In genomic region chr4:122329876-122330595, GRCh38 we compare ENCODE assay signal across 1 cellular context.
TF ChIP-seq lines count a peak whose summit lies in the region.

No MANE protein-coding gene starts in this region.

TF ChIP-seq in K562, 482 proteins besides CTCF, POLR2A, EP300 and RAD21 (continued from another document):
- TF ChIP-seq, protein P1, sequence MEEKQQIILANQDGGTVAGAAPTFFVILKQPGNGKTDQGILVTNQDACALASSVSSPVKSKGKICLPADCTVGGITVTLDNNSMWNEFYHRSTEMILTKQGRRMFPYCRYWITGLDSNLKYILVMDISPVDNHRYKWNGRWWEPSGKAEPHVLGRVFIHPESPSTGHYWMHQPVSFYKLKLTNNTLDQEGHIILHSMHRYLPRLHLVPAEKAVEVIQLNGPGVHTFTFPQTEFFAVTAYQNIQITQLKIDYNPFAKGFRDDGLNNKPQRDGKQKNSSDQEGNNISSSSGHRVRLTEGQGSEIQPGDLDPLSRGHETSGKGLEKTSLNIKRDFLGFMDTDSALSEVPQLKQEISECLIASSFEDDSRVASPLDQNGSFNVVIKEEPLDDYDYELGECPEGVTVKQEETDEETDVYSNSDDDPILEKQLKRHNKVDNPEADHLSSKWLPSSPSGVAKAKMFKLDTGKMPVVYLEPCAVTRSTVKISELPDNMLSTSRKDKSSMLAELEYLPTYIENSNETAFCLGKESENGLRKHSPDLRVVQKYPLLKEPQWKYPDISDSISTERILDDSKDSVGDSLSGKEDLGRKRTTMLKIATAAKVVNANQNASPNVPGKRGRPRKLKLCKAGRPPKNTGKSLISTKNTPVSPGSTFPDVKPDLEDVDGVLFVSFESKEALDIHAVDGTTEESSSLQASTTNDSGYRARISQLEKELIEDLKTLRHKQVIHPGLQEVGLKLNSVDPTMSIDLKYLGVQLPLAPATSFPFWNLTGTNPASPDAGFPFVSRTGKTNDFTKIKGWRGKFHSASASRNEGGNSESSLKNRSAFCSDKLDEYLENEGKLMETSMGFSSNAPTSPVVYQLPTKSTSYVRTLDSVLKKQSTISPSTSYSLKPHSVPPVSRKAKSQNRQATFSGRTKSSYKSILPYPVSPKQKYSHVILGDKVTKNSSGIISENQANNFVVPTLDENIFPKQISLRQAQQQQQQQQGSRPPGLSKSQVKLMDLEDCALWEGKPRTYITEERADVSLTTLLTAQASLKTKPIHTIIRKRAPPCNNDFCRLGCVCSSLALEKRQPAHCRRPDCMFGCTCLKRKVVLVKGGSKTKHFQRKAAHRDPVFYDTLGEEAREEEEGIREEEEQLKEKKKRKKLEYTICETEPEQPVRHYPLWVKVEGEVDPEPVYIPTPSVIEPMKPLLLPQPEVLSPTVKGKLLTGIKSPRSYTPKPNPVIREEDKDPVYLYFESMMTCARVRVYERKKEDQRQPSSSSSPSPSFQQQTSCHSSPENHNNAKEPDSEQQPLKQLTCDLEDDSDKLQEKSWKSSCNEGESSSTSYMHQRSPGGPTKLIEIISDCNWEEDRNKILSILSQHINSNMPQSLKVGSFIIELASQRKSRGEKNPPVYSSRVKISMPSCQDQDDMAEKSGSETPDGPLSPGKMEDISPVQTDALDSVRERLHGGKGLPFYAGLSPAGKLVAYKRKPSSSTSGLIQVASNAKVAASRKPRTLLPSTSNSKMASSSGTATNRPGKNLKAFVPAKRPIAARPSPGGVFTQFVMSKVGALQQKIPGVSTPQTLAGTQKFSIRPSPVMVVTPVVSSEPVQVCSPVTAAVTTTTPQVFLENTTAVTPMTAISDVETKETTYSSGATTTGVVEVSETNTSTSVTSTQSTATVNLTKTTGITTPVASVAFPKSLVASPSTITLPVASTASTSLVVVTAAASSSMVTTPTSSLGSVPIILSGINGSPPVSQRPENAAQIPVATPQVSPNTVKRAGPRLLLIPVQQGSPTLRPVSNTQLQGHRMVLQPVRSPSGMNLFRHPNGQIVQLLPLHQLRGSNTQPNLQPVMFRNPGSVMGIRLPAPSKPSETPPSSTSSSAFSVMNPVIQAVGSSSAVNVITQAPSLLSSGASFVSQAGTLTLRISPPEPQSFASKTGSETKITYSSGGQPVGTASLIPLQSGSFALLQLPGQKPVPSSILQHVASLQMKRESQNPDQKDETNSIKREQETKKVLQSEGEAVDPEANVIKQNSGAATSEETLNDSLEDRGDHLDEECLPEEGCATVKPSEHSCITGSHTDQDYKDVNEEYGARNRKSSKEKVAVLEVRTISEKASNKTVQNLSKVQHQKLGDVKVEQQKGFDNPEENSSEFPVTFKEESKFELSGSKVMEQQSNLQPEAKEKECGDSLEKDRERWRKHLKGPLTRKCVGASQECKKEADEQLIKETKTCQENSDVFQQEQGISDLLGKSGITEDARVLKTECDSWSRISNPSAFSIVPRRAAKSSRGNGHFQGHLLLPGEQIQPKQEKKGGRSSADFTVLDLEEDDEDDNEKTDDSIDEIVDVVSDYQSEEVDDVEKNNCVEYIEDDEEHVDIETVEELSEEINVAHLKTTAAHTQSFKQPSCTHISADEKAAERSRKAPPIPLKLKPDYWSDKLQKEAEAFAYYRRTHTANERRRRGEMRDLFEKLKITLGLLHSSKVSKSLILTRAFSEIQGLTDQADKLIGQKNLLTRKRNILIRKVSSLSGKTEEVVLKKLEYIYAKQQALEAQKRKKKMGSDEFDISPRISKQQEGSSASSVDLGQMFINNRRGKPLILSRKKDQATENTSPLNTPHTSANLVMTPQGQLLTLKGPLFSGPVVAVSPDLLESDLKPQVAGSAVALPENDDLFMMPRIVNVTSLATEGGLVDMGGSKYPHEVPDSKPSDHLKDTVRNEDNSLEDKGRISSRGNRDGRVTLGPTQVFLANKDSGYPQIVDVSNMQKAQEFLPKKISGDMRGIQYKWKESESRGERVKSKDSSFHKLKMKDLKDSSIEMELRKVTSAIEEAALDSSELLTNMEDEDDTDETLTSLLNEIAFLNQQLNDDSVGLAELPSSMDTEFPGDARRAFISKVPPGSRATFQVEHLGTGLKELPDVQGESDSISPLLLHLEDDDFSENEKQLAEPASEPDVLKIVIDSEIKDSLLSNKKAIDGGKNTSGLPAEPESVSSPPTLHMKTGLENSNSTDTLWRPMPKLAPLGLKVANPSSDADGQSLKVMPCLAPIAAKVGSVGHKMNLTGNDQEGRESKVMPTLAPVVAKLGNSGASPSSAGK (IDR thresholded peaks at IDR 0.05): no peak
- no peak for TF ChIP-seq ZNF347 (CRISPR knock-in tag; IDR thresholded peaks at IDR 0.05; ENCODE audit: low read depth)
- TF ChIP-seq NFATC3 (IDR thresholded peaks at IDR 0.05): no peak
- no peak for TF ChIP-seq FOXA3 (CRISPR knock-in tag; conservative IDR thresholded peaks at IDR 0.05 in 1 of 2, IDR thresholded peaks at IDR 0.05 in 1 of 2)
- TF ChIP-seq, protein P2, sequence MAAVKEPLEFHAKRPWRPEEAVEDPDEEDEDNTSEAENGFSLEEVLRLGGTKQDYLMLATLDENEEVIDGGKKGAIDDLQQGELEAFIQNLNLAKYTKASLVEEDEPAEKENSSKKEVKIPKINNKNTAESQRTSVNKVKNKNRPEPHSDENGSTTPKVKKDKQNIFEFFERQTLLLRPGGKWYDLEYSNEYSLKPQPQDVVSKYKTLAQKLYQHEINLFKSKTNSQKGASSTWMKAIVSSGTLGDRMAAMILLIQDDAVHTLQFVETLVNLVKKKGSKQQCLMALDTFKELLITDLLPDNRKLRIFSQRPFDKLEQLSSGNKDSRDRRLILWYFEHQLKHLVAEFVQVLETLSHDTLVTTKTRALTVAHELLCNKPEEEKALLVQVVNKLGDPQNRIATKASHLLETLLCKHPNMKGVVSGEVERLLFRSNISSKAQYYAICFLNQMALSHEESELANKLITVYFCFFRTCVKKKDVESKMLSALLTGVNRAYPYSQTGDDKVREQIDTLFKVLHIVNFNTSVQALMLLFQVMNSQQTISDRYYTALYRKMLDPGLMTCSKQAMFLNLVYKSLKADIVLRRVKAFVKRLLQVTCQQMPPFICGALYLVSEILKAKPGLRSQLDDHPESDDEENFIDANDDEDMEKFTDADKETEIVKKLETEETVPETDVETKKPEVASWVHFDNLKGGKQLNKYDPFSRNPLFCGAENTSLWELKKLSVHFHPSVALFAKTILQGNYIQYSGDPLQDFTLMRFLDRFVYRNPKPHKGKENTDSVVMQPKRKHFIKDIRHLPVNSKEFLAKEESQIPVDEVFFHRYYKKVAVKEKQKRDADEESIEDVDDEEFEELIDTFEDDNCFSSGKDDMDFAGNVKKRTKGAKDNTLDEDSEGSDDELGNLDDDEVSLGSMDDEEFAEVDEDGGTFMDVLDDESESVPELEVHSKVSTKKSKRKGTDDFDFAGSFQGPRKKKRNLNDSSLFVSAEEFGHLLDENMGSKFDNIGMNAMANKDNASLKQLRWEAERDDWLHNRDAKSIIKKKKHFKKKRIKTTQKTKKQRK (IDR thresholded peaks at IDR 0.05; ENCODE audit: borderline replicate concordance, low read depth, low read length): no peak
